ENCODE assay signal across 8 cellular contexts in genomic region chr3:69370156-69370944, GRCh38. TPM values are rescaled to one million over a fixed set of nuclear protein-coding genes. Genes with fewer than 3 reads are reported as not detected.
A peak's percentile ranks its signal among the peaks of the same experiment; 100 is the strongest.
DNase-seq lines count a peak whose midpoint lies in the region; ATAC-seq and TF ChIP-seq lines count a peak whose summit lies in the region.

No MANE protein-coding gene starts in this region.

- H4K20me1 ChIP-seq in Loucy (ENCODE audit: insufficient read depth, low read length, poor library complexity, severe bottlenecking), result no peaks in the 10 kb centered on the region

- intact Hi-C loops in natural killer cell (cut with micrococcal nuclease), result no loop called here

- H3K36me3 Mint-ChIP-seq in natural killer cell, result no peaks in the 10 kb centered on the region

- POLR2A ChIA-PET in HEK293T (lab: Yijun Ruan, JAX), result no interaction called here

- H3K36me3 ChIP-seq in Loucy (ENCODE audit: insufficient read depth, low read length) (no peaks in the 10 kb centered on the region), duodenal mucosa (ENCODE audit: control insufficient read depth in 1 of 2, insufficient read depth in 2 of 2, low read length in 2 of 2) (no peaks in the 10 kb centered on the region)

- CTCF ChIA-PET in HEK293T (lab: Yijun Ruan, JAX), result interaction anchor here (1.1 kb wide), 1 partner anchor 81 kb away, joined by 3 read pairs; no protein-coding TSS in a partner anchor

- H3K4me1 ChIP-seq in Loucy (ENCODE audit: insufficient read depth, low read length, poor library complexity, severe bottlenecking) (peaks cover 8% of the 10 kb centered on the region), duodenal mucosa (ENCODE audit: control insufficient read depth in 1 of 2, insufficient read depth in 2 of 2, low read length in 2 of 2) (peaks cover 11 to 18% of the 10 kb centered on the region in 2 donors)

- no peaks in the 10 kb centered on the region for H3K27me3 Mint-ChIP-seq in natural killer cell (ENCODE audit: low read depth in 2 of 2)

- no peaks in the 10 kb centered on the region for H3K9me3 Mint-ChIP-seq in natural killer cell

- peaks cover 49 to 50% of the 10 kb centered on the region in 2 donors for H3K4me1 Mint-ChIP-seq in natural killer cell

- H3K9me3 ChIP-seq in Loucy (ENCODE audit: insufficient read depth, low read depth, low read length) (no peaks in the 10 kb centered on the region), duodenal mucosa (ENCODE audit: control insufficient read depth in 1 of 2, low read length in 2 of 2) (no peaks in the 10 kb centered on the region)

- H3K9ac ChIP-seq in Loucy (ENCODE audit: low read depth, low read length, poor library complexity, severe bottlenecking), result no peak overlapping the region
- no peak overlapping the region for H3K9ac ChIP-seq in duodenal mucosa (ENCODE audit: low read depth in 1 of 2, low read length in 2 of 2)

- no peak for TF ChIP-seq CTCF in AG10803 (conservative IDR thresholded peaks at IDR 0.05; ENCODE audit: low read length)
- TF ChIP-seq CTCF in Loucy (conservative IDR thresholded peaks at IDR 0.05; ENCODE audit: low read length), result no peak
- TF ChIP-seq CTCF in natural killer cell (IDR thresholded peaks at IDR 0.05), result no peak

- H3F3A ChIP-seq in Loucy (ENCODE audit: low read depth), result no peaks in the 10 kb centered on the region

- H3K27ac ChIP-seq in duodenal mucosa (ENCODE audit: low read depth, low read length), result no peak overlapping the region

- H3K4me2 ChIP-seq in Loucy (ENCODE audit: low read depth, low read length, poor library complexity, severe bottlenecking), result peak overlapping the region; percentile 53

- no peaks in the 10 kb centered on the region for H3K79me2 ChIP-seq in Loucy (ENCODE audit: insufficient read depth, low read length)

- peak overlapping the region; percentile 82 for H3K4me3 Mint-ChIP-seq in natural killer cell

- H3K27me3 ChIP-seq in Loucy (ENCODE audit: insufficient read depth, low read length, poor library complexity, severe bottlenecking), result no peaks in the 10 kb centered on the region
- H3K27me3 ChIP-seq in duodenal mucosa (ENCODE audit: control insufficient read depth in 1 of 2, insufficient read depth in 2 of 2, low read length in 2 of 2), result no peaks in the 10 kb centered on the region

- H3K4me3 ChIP-seq in AG10803 (ENCODE audit: low read length), result peak overlapping the region; percentile 37
- peak overlapping the region; percentile 24 for H3K4me3 ChIP-seq in Loucy (ENCODE audit: low read length, poor library complexity, severe bottlenecking)
- peak overlapping the region; percentile 11 to 28 for H3K4me3 ChIP-seq in duodenal mucosa (ENCODE audit: low read depth in 1 of 2, low read length in 2 of 2)

- ATAC-seq in natural killer cell, result peak; percentile 66 to 72 (median 69)

- peak overlapping the region; percentile 44 for H2AFZ ChIP-seq in Loucy (ENCODE audit: low read length)

- no peaks in the 10 kb centered on the region for H3K9me2 ChIP-seq in Loucy (replicated peaks; ENCODE audit: low read depth, low read length)

- peak overlapping the region; percentile 60 to 75 for H3K27ac Mint-ChIP-seq in natural killer cell

- DNase-seq in AG10803 (ENCODE audit: low read depth) (peak; percentile 55), natural killer cell (peak; percentile 22), amniotic stem cell (lab: John Stamatoyannopoulos, UW) (no peak), NCI-H2171 treated with DMSO at 0.1 percent for 48 hours (lab: John Stamatoyannopoulos, UW) (no peak), SHP77 (lab: John Stamatoyannopoulos, UW) (no peak), HEK293T (ENCODE audit: extremely low spot score) (no peak)

TF ChIP-seq in HEK293T, 16 proteins besides CTCF, POLR2A, EP300 and RAD21:
- TF ChIP-seq SUZ12 (IDR thresholded peaks at IDR 0.05) (no peak), FOXK2 (IDR thresholded peaks at IDR 0.05) (no peak), FOXA1 (IDR thresholded peaks at IDR 0.05) (no peak), FOXM1 (IDR thresholded peaks at IDR 0.05; ENCODE audit: borderline replicate concordance) (no peak), SP1 (IDR thresholded peaks at IDR 0.05) (no peak), CTBP1 (IDR thresholded peaks at IDR 0.05; ENCODE audit: borderline replicate concordance) (no peak), TARDBP (IDR thresholded peaks at IDR 0.05) (no peak), BHLHE40 (IDR thresholded peaks at IDR 0.05; ENCODE audit: borderline replicate concordance) (no peak), HDGF (IDR thresholded peaks at IDR 0.05; ENCODE audit: borderline replicate concordance) (no peak), NFRKB (IDR thresholded peaks at IDR 0.05) (no peak), L3MBTL2 (conservative IDR thresholded peaks at IDR 0.05) (no peak), ARNT (IDR thresholded peaks at IDR 0.05) (no peak)
TF ChIP-seq in HEK293T: peak in this region for 0.

RNA-seq across cellular contexts. Expression of gene FRMD4B, which starts 15.5 kb away (rescaled TPM):
- total RNA-seq in natural killer cell, result 10 to 100 TPM in 1 of 3 donors, 1 to 10 TPM in 2; 8.5 to 19.8 (median 9.4) TPM

Comparison
In these comparisons a context has a peak if more than half of its experiments do, and no peak if none do; other contexts are left out.
1. DNase-seq: peak in AG10803 (single experiment) and natural killer cell (single experiment); none in amniotic stem cell (single experiment), NCI-H2171 treated with DMSO at 0.1 percent for 48 hours (single experiment), SHP77 (0 of 2) and HEK293T (single experiment).
2. Peak in every context shown above with its lines, with median percentiles within 50 percentile points of each other: H3K4me3 ChIP-seq.